In the genomic region with DNA sequence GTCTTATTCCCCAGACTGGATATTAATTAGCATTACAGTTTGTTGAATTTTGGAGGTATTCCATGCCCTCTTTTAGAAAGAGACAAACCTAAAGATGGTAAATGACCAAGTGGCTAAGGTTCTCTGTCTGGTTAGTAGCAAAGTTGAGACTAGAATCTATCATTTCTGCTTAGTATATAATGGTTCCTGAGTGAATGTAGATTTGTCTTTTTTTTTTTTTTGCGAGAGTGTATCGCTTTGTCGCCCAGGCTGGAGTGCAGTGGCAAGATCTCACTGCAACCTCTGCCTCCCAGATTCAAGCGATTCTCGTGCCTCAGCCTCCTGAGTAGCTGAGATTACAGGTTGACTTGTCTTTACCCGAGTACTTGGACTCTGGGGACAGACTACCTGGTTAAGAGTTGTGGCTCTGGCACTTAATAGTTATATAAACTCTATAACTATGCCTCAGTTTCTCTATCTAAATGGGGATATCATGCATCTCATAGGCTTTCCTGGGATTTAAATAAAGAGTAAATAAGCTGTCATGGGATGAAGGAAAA, we compare ENCODE assay signal across 10 cellular contexts. TPM values are rescaled to one million over a fixed set of nuclear protein-coding genes. Genes with fewer than 3 reads are reported as not detected.
DNase-seq lines count a peak whose midpoint lies in the region; ATAC-seq and TF ChIP-seq lines count a peak whose summit lies in the region.
"Had no signal": no experiment of that assay in that cellular context is flagged by ENCODE, and none has a peak within 500 bp of the region (broad histone marks: within the 10 kb centered on the region; RNA-seq: fewer than 3 reads in every experiment).

No MANE protein-coding gene starts in this region.

- H3K4me1 Mint-ChIP-seq in activated CD8-positive, alpha-beta memory T cell treated with anti-CD3 and anti-CD28 coated beads, Interleukin-2, amount 10 ng/mL, durations not matched to agents 7 days and 5 days, result peaks cover 39% of the 10 kb centered on the region
- H3K4me1 Mint-ChIP-seq in endodermal cell (peaks cover 26% of the 10 kb centered on the region), progenitor cell of endocrine pancreas (ENCODE audit: low read depth) (peaks cover 29% of the 10 kb centered on the region)

- H3K27me3 ChIP-seq in endodermal cell (ENCODE audit: control insufficient read depth, insufficient read depth, low read length, poor library complexity, severe bottlenecking), result no peaks in the 10 kb centered on the region

- CTCF ChIA-PET in activated CD8-positive, alpha-beta memory T cell treated with anti-CD3 and anti-CD28 coated beads, Interleukin-2, amount 10 ng/mL, durations not matched to agents 7 days and 5 days (lab: Charles Lee), result no interaction called here

- H3K27me3 Mint-ChIP-seq in activated CD8-positive, alpha-beta memory T cell treated with anti-CD3 and anti-CD28 coated beads, Interleukin-2, amount 10 ng/mL, durations not matched to agents 7 days and 5 days, result no peaks in the 10 kb centered on the region
- H3K27me3 Mint-ChIP-seq in endodermal cell (ENCODE audit: insufficient read depth), result no peaks in the 10 kb centered on the region
- H3K27me3 Mint-ChIP-seq in progenitor cell of endocrine pancreas, result no peaks in the 10 kb centered on the region
- H3K27me3 Mint-ChIP-seq: stimulated activated naive B cell treated with anti-CD40 and anti-IgM and Interleukin-4, amounts not matched to agents 10 μg/mL and 1 μg/mL and 100 μg/mL, for 72 hours had no signal

- H3K36me3 Mint-ChIP-seq in activated CD8-positive, alpha-beta memory T cell treated with anti-CD3 and anti-CD28 coated beads, Interleukin-2, amount 10 ng/mL, durations not matched to agents 7 days and 5 days, result peaks cover 24% of the 10 kb centered on the region
- H3K36me3 Mint-ChIP-seq in endodermal cell (ENCODE audit: low read depth) (peaks cover 3% of the 10 kb centered on the region), progenitor cell of endocrine pancreas (ENCODE audit: insufficient read depth) (peaks cover 4% of the 10 kb centered on the region)
- H3K36me3 Mint-ChIP-seq: stimulated activated naive B cell treated with anti-CD40 and anti-IgM and Interleukin-4, amounts not matched to agents 10 μg/mL and 1 μg/mL and 100 μg/mL, for 72 hours had no signal

- no peak for DNase-seq in activated CD8-positive, alpha-beta memory T cell treated with anti-CD3 and anti-CD28 coated beads, Interleukin-2, amount 10 ng/mL, durations not matched to agents 7 days and 5 days
- no peak for DNase-seq in activated CD8-positive, alpha-beta memory T cell treated with anti-CD3 and anti-CD28 coated beads, Interleukin-2, amount 50 U/mL, for 48 hours
- peak; percentile 31 for DNase-seq in OCI-M1 (lab: John Stamatoyannopoulos, UW)
- no peak for DNase-seq in endodermal cell
- no peak for DNase-seq in progenitor cell of endocrine pancreas (ENCODE audit: low spot score, unreplicated experiment)
- DNase-seq: stimulated activated naive B cell treated with anti-CD40 and anti-IgM and Interleukin-4, amounts not matched to agents 10 μg/mL and 1 μg/mL and 100 μg/mL, for 72 hours had no signal

- H3K27ac Mint-ChIP-seq in activated CD8-positive, alpha-beta memory T cell treated with anti-CD3 and anti-CD28 coated beads, Interleukin-2, amount 10 ng/mL, durations not matched to agents 7 days and 5 days, result no peak overlapping the region
- H3K27ac Mint-ChIP-seq in endodermal cell (no peak overlapping the region), progenitor cell of endocrine pancreas (no peak overlapping the region)
- H3K27ac Mint-ChIP-seq: stimulated activated naive B cell treated with anti-CD40 and anti-IgM and Interleukin-4, amounts not matched to agents 10 μg/mL and 1 μg/mL and 100 μg/mL, for 72 hours had no signal

- no peak overlapping the region for H3K9ac ChIP-seq in endodermal cell (ENCODE audit: extremely low read depth, low read length, poor library complexity, severe bottlenecking)

- no peak overlapping the region for H3K27ac ChIP-seq in endodermal cell (ENCODE audit: low read depth, low read length)
- H3K27ac ChIP-seq: coronary artery had no signal

- H3K9me3 Mint-ChIP-seq in activated CD8-positive, alpha-beta memory T cell treated with anti-CD3 and anti-CD28 coated beads, Interleukin-2, amount 10 ng/mL, durations not matched to agents 7 days and 5 days (ENCODE audit: low read depth), result no peaks in the 10 kb centered on the region
- no peaks in the 10 kb centered on the region for H3K9me3 Mint-ChIP-seq in endodermal cell
- H3K9me3 Mint-ChIP-seq in progenitor cell of endocrine pancreas (ENCODE audit: low read depth), result no peaks in the 10 kb centered on the region
- H3K9me3 Mint-ChIP-seq: stimulated activated naive B cell treated with anti-CD40 and anti-IgM and Interleukin-4, amounts not matched to agents 10 μg/mL and 1 μg/mL and 100 μg/mL, for 72 hours had no signal

- peak overlapping the region; percentile 39 for H3K4me3 Mint-ChIP-seq in activated CD8-positive, alpha-beta memory T cell treated with anti-CD3 and anti-CD28 coated beads, Interleukin-2, amount 10 ng/mL, durations not matched to agents 7 days and 5 days
- H3K4me3 Mint-ChIP-seq in endodermal cell (peak overlapping the region; percentile 87), progenitor cell of endocrine pancreas (ENCODE audit: low read depth) (peak overlapping the region; percentile 60)
- H3K4me3 Mint-ChIP-seq: stimulated activated naive B cell treated with anti-CD40 and anti-IgM and Interleukin-4, amounts not matched to agents 10 μg/mL and 1 μg/mL and 100 μg/mL, for 72 hours had no signal

- WGBS in endodermal cell (ENCODE audit: insufficient coverage in 1 of 2, insufficient read length in 1 of 2), 2 experiments, result 82 to 93% methylated on average over 2 to 6 of the region's 6 CpGs

- no peak for ATAC-seq in activated CD8-positive, alpha-beta memory T cell treated with anti-CD3 and anti-CD28 coated beads, Interleukin-2, amount 10 ng/mL, durations not matched to agents 7 days and 5 days
- ATAC-seq in HG02970 (IDR thresholded peaks at IDR 0.05; ENCODE audit: low FRiP score, unreplicated experiment) (no peak), HG02981 (IDR thresholded peaks at IDR 0.05; ENCODE audit: unreplicated experiment) (no peak), HG02610 (IDR thresholded peaks at IDR 0.05; ENCODE audit: unreplicated experiment) (no peak)
- ATAC-seq: stimulated activated naive B cell treated with anti-CD40 and anti-IgM and Interleukin-4, amounts not matched to agents 10 μg/mL and 1 μg/mL and 100 μg/mL, for 72 hours had no signal

- H3K4me3 ChIP-seq in endodermal cell (ENCODE audit: low read length), result peak overlapping the region; percentile 99

- H3K36me3 ChIP-seq in endodermal cell (ENCODE audit: control insufficient read depth, insufficient read depth, low read length), result no peaks in the 10 kb centered on the region

- peaks cover 2% of the 10 kb centered on the region for H3K4me1 ChIP-seq in endodermal cell (ENCODE audit: control insufficient read depth, insufficient read depth, low read length)

- no peaks in the 10 kb centered on the region for H3K9me3 ChIP-seq in endodermal cell (ENCODE audit: control insufficient read depth, low read length)

- no peak for TF ChIP-seq CTCF in endodermal cell (conservative IDR thresholded peaks at IDR 0.05)
- TF ChIP-seq CTCF in progenitor cell of endocrine pancreas (IDR thresholded peaks at IDR 0.05; ENCODE audit: unreplicated experiment), result no peak

RNA-seq across cellular contexts. Expression of a gene that starts 2.7 kb away (rescaled TPM):
- total RNA-seq in activated CD8-positive, alpha-beta memory T cell treated with anti-CD3 and anti-CD28 coated beads, Interleukin-2, amount 10 ng/mL, durations not matched to agents 7 days and 5 days, result 10 to 100 TPM; 27.8 to 27.9 TPM
- total RNA-seq in endodermal cell (10 to 100 TPM; 29.3 to 30.9 TPM), progenitor cell of endocrine pancreas (48.4 and 51.1 TPM in 2 replicates)
- 31.6 TPM for polyA plus RNA-seq in endodermal cell (2013, experiment 1 of 2)
- 30.3 TPM for polyA plus RNA-seq in endodermal cell (2013, experiment 2 of 2)

RNA-seq across cellular contexts. Expression of a gene that starts 50.4 kb away (rescaled TPM):
- 10 to 100 TPM; 22.2 to 23.3 TPM for total RNA-seq in activated CD8-positive, alpha-beta memory T cell treated with anti-CD3 and anti-CD28 coated beads, Interleukin-2, amount 10 ng/mL, durations not matched to agents 7 days and 5 days
- 10 to 100 TPM; 15.0 to 15.4 TPM for total RNA-seq in endodermal cell
- polyA plus RNA-seq in endodermal cell (2013, experiment 1 of 2), result 16.0 TPM
- 15.9 TPM for polyA plus RNA-seq in endodermal cell (2013, experiment 2 of 2)
- total RNA-seq in progenitor cell of endocrine pancreas, result 22.2 and 22.8 TPM in 2 replicates
